ENCODE assay signal across 29 cellular contexts in genomic region chr9:17930091-17930490, GRCh38.
"Had no signal": no experiment of that assay in that cellular context is flagged by ENCODE, and none has a peak within 500 bp of the region (broad histone marks: within the 10 kb centered on the region; RNA-seq: fewer than 3 reads in every experiment).

No MANE protein-coding gene starts in this region.

- H3K36me3 ChIP-seq: ascending aorta, cardiac muscle cell, MG63, WERI-Rb-1 had no signal

- DNase-seq: activated CD4-positive, alpha-beta memory T cell treated with anti-CD3 and anti-CD28 coated beads, Interleukin-2, amount 10 ng/mL, durations not matched to agents 7 days and 5 days; activated CD4-positive, alpha-beta T cell treated with anti-CD3 and anti-CD28 coated beads for 1 hour; activated CD4-positive, alpha-beta T cell treated with anti-CD3 and anti-CD28 coated beads for 48 hours; activated CD4-positive, CD25-positive, alpha-beta regulatory T cell; activated effector memory CD4-positive, alpha-beta T cell treated with anti-CD3 and anti-CD28 coated beads, Interleukin-2, amount 50 U/mL, for 16 hours; activated naive CD4-positive, alpha-beta T cell; activated naive CD4-positive, alpha-beta T cell treated with anti-CD3 and anti-CD28 coated beads, Interleukin-2, amount 50 U/mL, for 16 hours; activated naive CD8-positive, alpha-beta T cell treated with anti-CD3 and anti-CD28 coated beads for 36 hours; activated T-cell treated with anti-CD3 and anti-CD28 coated beads, Interleukin-2, amount 50 U/mL, for 1 hour; activated T-cell treated with anti-CD3 and anti-CD28 coated beads, Interleukin-2, amount 50 U/mL, for 72 hours; amygdala; Karpas-422; KBM-7; MG63; NCI-H1048; NCI-H1694; NCI-H1930; NCI-H2081 treated with DMSO at 0.1 percent for 48 hours; NCI-H510A; NCI-H526; NCI-H748 treated with DMSO at 0.1 percent for 48 hours; NK-92 treated with Interleukin-12 subunit alpha and Interleukin-12 subunit beta, amount 100 ng/mL, for 24 hours; PC-9; Right ventricle myocardium superior; T1000; WERI-Rb-1 had no signal

- H3K27ac ChIP-seq: ascending aorta, cardiac muscle cell, PC-9, WERI-Rb-1 had no signal

- FAIRE-seq: RCC 7860 had no signal

- H2AFZ ChIP-seq: PC-9 had no signal

- H3K9me3 ChIP-seq: ascending aorta, MG63 had no signal

- H3K4me2 ChIP-seq: PC-9 had no signal

- H3K4me3 ChIP-seq: ascending aorta, cardiac muscle cell, MG63, PC-9 had no signal

- H3K27me3 ChIP-seq: ascending aorta, cardiac muscle cell had no signal

- H3K4me1 ChIP-seq: ascending aorta had no signal
